In genomic region chr17:58587713-58588117, GRCh38 we compare ENCODE assay signal across 1 cellular context.
A peak's percentile ranks its signal among the peaks of the same experiment; 100 is the strongest.
TF ChIP-seq lines count a peak whose summit lies in the region.

No MANE protein-coding gene starts in this region.

TF ChIP-seq in HEK293, 187 proteins besides CTCF, POLR2A, EP300 and RAD21 (continued from another document):
- no peak for TF ChIP-seq PRDM1 (tag by site-specific recombination; IDR thresholded peaks at IDR 0.05)
- TF ChIP-seq ZNF2 (tag by site-specific recombination; IDR thresholded peaks at IDR 0.05) = no peak
- peak; percentile 72 for TF ChIP-seq EGR2 (tag by site-specific recombination; IDR thresholded peaks at IDR 0.05; ENCODE audit: low read depth)
- no peak for TF ChIP-seq ZNF529 (tag by site-specific recombination; IDR thresholded peaks at IDR 0.05; ENCODE audit: insufficient replicate concordance)
- TF ChIP-seq PRDM10 (tag by site-specific recombination; IDR thresholded peaks at IDR 0.05) = peak; percentile 47; the same call in 1 of the 2 replicates
TF ChIP-seq in HEK293: peak in this region for 10.
